11 cellular contexts compared by ENCODE assay signal in genomic region chr2:27638709-27639108, GRCh38. TPM values are rescaled to one million over a fixed set of nuclear protein-coding genes. Genes with fewer than 3 reads are reported as not detected.
A peak's percentile ranks its signal among the peaks of the same experiment; 100 is the strongest.
DNase-seq lines count a peak whose midpoint lies in the region; ATAC-seq and TF ChIP-seq lines count a peak whose summit lies in the region.
"Had no signal": no experiment of that assay in that cellular context is flagged by ENCODE, and none has a peak within 500 bp of the region (broad histone marks: within the 10 kb centered on the region; RNA-seq: fewer than 3 reads in every experiment).

No MANE protein-coding gene starts in this region.

- H3K27ac ChIP-seq in AG04450 (ENCODE audit: low read depth, low read length) (no peak overlapping the region), tibial artery (no peak overlapping the region)
- H3K27ac ChIP-seq: parathyroid adenoma had no signal

- TF ChIP-seq CTCF in AG04450 (IDR thresholded peaks at IDR 0.05; ENCODE audit: low read depth, low read length) (no peak), foreskin fibroblast (IDR thresholded peaks at IDR 0.05; ENCODE audit: low read depth, low read length) (no peak), tibial artery (IDR thresholded peaks at IDR 0.05) (no peak)

- POLR2A ChIA-PET in AG04450 (lab: Yijun Ruan, JAX), result no interaction called here
- POLR2A ChIA-PET in activated CD4-positive, alpha-beta memory T cell treated with anti-CD3 and anti-CD28 coated beads, Interleukin-2, amount 10 ng/mL, durations not matched to agents 7 days and 5 days (lab: Charles Lee), result interaction anchor here (0.6 to 2.4 kb wide), 13 partner anchors 8 to 209 kb away, joined by 3 to 37 read pairs (median 4); partner anchors contain the start of genes CCDC121, GPN1, SLC4A1AP and SUPT7L

- intact Hi-C loops in tibial artery (cut with DNase I; ENCODE audit: low total_unique reads), result no loop called here

- H3K4me3 ChIP-seq in AG04450 (ENCODE audit: low read depth, low read length) (no peak overlapping the region), foreskin fibroblast (ENCODE audit: low read depth in 1 of 2, low read length in 2 of 2) (no peak overlapping the region), tibial artery (no peak overlapping the region)

- no peaks in the 10 kb centered on the region for H3K9me3 ChIP-seq in AG04450 (ENCODE audit: control insufficient read depth, insufficient read depth, low read length)
- no peaks in the 10 kb centered on the region for H3K9me3 ChIP-seq in tibial artery

- no peaks in the 10 kb centered on the region for H3K4me1 ChIP-seq in tibial artery
- H3K4me1 ChIP-seq: parathyroid adenoma had no signal

- peaks cover 70% of the 10 kb centered on the region for H3K36me3 Mint-ChIP-seq in activated CD4-positive, alpha-beta memory T cell treated with anti-CD3 and anti-CD28 coated beads, Interleukin-2, amount 10 ng/mL, durations not matched to agents 7 days and 5 days (ENCODE audit: low read depth)

- H3K9me3 Mint-ChIP-seq in activated CD4-positive, alpha-beta memory T cell treated with anti-CD3 and anti-CD28 coated beads, Interleukin-2, amount 10 ng/mL, durations not matched to agents 7 days and 5 days, result no peaks in the 10 kb centered on the region

- no peaks in the 10 kb centered on the region for H3K27me3 Mint-ChIP-seq in activated CD4-positive, alpha-beta memory T cell treated with anti-CD3 and anti-CD28 coated beads, Interleukin-2, amount 10 ng/mL, durations not matched to agents 7 days and 5 days

- CTCF ChIA-PET in AG04450 (lab: Charles Lee), result interaction anchor here (1.3 kb wide), 1 partner anchor 45 kb away, joined by 4 read pairs; no protein-coding TSS in a partner anchor
- CTCF ChIA-PET in activated CD4-positive, alpha-beta memory T cell treated with anti-CD3 and anti-CD28 coated beads, Interleukin-2, amount 10 ng/mL, durations not matched to agents 7 days and 5 days (lab: Charles Lee), result interaction anchor here (0.9 to 2.0 kb wide), 3 partner anchors 9 to 45 kb away, joined by 3 to 9 read pairs (median 3); no protein-coding TSS in a partner anchor

- DNase-seq in AG04450 (ENCODE audit: low read depth, low spot score), result peak; percentile 53
- peak; percentile 67 for DNase-seq in EL
- no peak for DNase-seq in activated CD4-positive, alpha-beta memory T cell treated with anti-CD3 and anti-CD28 coated beads, Interleukin-2, amount 10 ng/mL, durations not matched to agents 7 days and 5 days
- DNase-seq in foreskin fibroblast, result peak; percentile 86 to 91
- DNase-seq in NOMO-1 treated with DMSO at 0.1 percent for 48 hours (lab: John Stamatoyannopoulos, UW; ENCODE audit: unreplicated experiment), result no peak
- DNase-seq in tibial artery, result no peak
- DNase-seq: central memory CD4-positive, alpha-beta T cell; erythroblast; NCI-H1092 had no signal

- peak overlapping the region; percentile 14 for H3K4me3 Mint-ChIP-seq in activated CD4-positive, alpha-beta memory T cell treated with anti-CD3 and anti-CD28 coated beads, Interleukin-2, amount 10 ng/mL, durations not matched to agents 7 days and 5 days

- no peak for ATAC-seq in HG03457 (IDR thresholded peaks at IDR 0.05; ENCODE audit: unreplicated experiment)

- peaks cover 77 to 95% (median 89%) of the 10 kb centered on the region in 3 donors for H3K36me3 ChIP-seq in tibial artery

- H3K27ac Mint-ChIP-seq in activated CD4-positive, alpha-beta memory T cell treated with anti-CD3 and anti-CD28 coated beads, Interleukin-2, amount 10 ng/mL, durations not matched to agents 7 days and 5 days, result peak overlapping the region; percentile 87

- H3K27me3 ChIP-seq in AG04450 (ENCODE audit: control insufficient read depth, insufficient read depth, low read length) (no peaks in the 10 kb centered on the region), tibial artery (no peaks in the 10 kb centered on the region)

- H3K4me1 Mint-ChIP-seq in activated CD4-positive, alpha-beta memory T cell treated with anti-CD3 and anti-CD28 coated beads, Interleukin-2, amount 10 ng/mL, durations not matched to agents 7 days and 5 days, result peaks cover 34% of the 10 kb centered on the region

RNA-seq across cellular contexts. Expression of gene GPN1, which starts 9.9 kb away (rescaled TPM):
- 63.9 and 73.6 TPM in 2 replicates for polyA plus RNA-seq in AG04450 (2011; rRNA removed)
- 31.5 and 46.1 TPM in 2 replicates for polyA minus RNA-seq in AG04450 (2011; rRNA and poly(A)+ RNA removed)
- 10 to 100 TPM; 45.0 to 45.8 TPM for total RNA-seq in activated CD4-positive, alpha-beta memory T cell treated with anti-CD3 and anti-CD28 coated beads, Interleukin-2, amount 10 ng/mL, durations not matched to agents 7 days and 5 days

RNA-seq across cellular contexts. Expression of gene CCDC121, which starts 9.9 kb away (rescaled TPM):
- polyA plus RNA-seq in AG04450 (2011; rRNA removed), result 1.7 and 1.8 TPM in 2 replicates
- polyA minus RNA-seq in AG04450 (2011; rRNA and poly(A)+ RNA removed), result 1.1 and 1.2 TPM in 2 replicates
- total RNA-seq in activated CD4-positive, alpha-beta memory T cell treated with anti-CD3 and anti-CD28 coated beads, Interleukin-2, amount 10 ng/mL, durations not matched to agents 7 days and 5 days, result under 1 TPM; 0.78 to 0.90 TPM

RNA-seq across cellular contexts. Expression of gene SUPT7L, which starts 24.7 kb away (rescaled TPM):
- polyA plus RNA-seq in AG04450 (2011; rRNA removed), result 43.9 and 46.7 TPM in 2 replicates
- 35.2 and 41.2 TPM in 2 replicates for polyA minus RNA-seq in AG04450 (2011; rRNA and poly(A)+ RNA removed)
- 10 to 100 TPM; 36.5 to 37.2 TPM for total RNA-seq in activated CD4-positive, alpha-beta memory T cell treated with anti-CD3 and anti-CD28 coated beads, Interleukin-2, amount 10 ng/mL, durations not matched to agents 7 days and 5 days

RNA-seq across cellular contexts. Expression of gene SLC4A1AP, which starts 25.0 kb away (rescaled TPM):
- 12.5 and 15.5 TPM in 2 replicates for polyA plus RNA-seq in AG04450 (2011; rRNA removed)
- 5.3 and 8.9 TPM in 2 replicates for polyA minus RNA-seq in AG04450 (2011; rRNA and poly(A)+ RNA removed)
- 10 to 100 TPM; 27.3 to 27.9 TPM for total RNA-seq in activated CD4-positive, alpha-beta memory T cell treated with anti-CD3 and anti-CD28 coated beads, Interleukin-2, amount 10 ng/mL, durations not matched to agents 7 days and 5 days

RNA-seq across cellular contexts. Expression of gene ZNF512, which starts 55.9 kb away (rescaled TPM):
- polyA plus RNA-seq in AG04450 (2011; rRNA removed), result 51.4 and 63.7 TPM in 2 replicates
- 30.2 and 44.1 TPM in 2 replicates for polyA minus RNA-seq in AG04450 (2011; rRNA and poly(A)+ RNA removed)
- total RNA-seq in activated CD4-positive, alpha-beta memory T cell treated with anti-CD3 and anti-CD28 coated beads, Interleukin-2, amount 10 ng/mL, durations not matched to agents 7 days and 5 days, result 10 to 100 TPM; 31.4 to 34.0 TPM

Comparison
In these comparisons a context has a peak if more than half of its experiments do, and no peak if none do; other contexts are left out.
1. DNase-seq: peak in AG04450 (single experiment), EL (single experiment) and foreskin fibroblast (2 of 2); none in activated CD4-positive, alpha-beta memory T cell treated with anti-CD3 and anti-CD28 coated beads, Interleukin-2, amount 10 ng/mL, durations not matched to agents 7 days and 5 days (single experiment), NOMO-1 treated with DMSO at 0.1 percent for 48 hours (single experiment) and tibial artery (0 of 2).